Comparison of ENCODE assay signal across 1 cellular context in the genomic region with DNA sequence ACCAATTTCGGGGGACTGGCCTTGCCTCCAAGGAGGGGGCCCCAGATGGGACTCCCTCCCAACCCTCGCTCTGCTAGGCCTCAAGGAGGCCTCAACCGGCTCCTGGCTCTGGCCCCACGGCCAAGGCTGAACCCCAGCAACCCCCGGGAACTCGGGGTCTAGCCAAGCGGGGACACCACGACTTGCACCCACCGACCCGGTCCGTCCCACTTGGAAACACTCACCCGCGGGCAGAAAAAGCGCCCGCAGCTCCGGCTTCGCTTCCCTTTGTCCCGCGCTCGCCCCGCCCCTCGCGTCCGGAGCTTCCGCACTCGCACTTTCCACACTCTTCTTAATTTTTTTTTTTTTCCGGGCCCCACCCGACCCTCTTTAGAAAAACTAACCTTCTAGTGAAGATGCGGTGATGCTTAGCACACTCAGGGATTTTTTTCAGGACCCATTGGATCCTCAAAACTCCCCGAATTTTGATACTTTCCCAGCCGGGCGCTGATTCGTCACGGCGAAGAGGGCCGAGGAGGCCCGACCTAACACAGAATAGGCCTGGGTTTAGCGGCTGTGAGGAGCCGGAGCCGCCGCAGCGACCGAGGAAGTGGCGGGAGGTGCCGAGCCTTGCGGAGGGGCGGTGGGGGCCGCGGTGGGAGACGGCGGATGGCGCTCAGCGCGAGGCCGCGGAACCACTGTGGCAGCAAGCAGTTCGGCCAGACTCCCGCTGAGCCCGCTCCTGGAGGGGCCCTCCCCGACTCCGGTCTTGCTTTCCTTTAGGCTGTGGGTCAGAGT.
TF ChIP-seq lines count a peak whose summit lies in the region.

A gene (minus strand): TSS at position 270 of the 777 bp plus-strand sequence. CDS start 2,016 bp downstream, outside the sequence.

TF ChIP-seq in WTC11, 78 proteins besides CTCF, POLR2A, EP300 and RAD21 (continued from another document):
- TF ChIP-seq JUN (CRISPR knock-in tag; IDR thresholded peaks at IDR 0.05) (0 out of 2 replicates have a peak, but pooled peaks have one; percentile 32), TEAD4 (CRISPR knock-in tag; IDR thresholded peaks at IDR 0.05) (no peak), SP1 (CRISPR knock-in tag; conservative IDR thresholded peaks at IDR 0.05) (0 out of 2 replicates have a peak, but pooled peaks have one; percentile 31), TP53 (CRISPR knock-in tag; IDR thresholded peaks at IDR 0.05) (peak; percentile 60; the same call in 1 of the 2 replicates), FOXJ3 (CRISPR knock-in tag; IDR thresholded peaks at IDR 0.05; ENCODE audit: borderline replicate concordance) (no peak), PRRX2 (CRISPR knock-in tag; IDR thresholded peaks at IDR 0.05) (no peak), CREB1 (CRISPR knock-in tag; IDR thresholded peaks at IDR 0.05) (no peak), ELF4 (CRISPR knock-in tag; IDR thresholded peaks at IDR 0.05; ENCODE audit: low read depth) (0 out of 2 replicates have a peak, but pooled peaks have one; percentile 22)
- TF ChIP-seq, protein P1, sequence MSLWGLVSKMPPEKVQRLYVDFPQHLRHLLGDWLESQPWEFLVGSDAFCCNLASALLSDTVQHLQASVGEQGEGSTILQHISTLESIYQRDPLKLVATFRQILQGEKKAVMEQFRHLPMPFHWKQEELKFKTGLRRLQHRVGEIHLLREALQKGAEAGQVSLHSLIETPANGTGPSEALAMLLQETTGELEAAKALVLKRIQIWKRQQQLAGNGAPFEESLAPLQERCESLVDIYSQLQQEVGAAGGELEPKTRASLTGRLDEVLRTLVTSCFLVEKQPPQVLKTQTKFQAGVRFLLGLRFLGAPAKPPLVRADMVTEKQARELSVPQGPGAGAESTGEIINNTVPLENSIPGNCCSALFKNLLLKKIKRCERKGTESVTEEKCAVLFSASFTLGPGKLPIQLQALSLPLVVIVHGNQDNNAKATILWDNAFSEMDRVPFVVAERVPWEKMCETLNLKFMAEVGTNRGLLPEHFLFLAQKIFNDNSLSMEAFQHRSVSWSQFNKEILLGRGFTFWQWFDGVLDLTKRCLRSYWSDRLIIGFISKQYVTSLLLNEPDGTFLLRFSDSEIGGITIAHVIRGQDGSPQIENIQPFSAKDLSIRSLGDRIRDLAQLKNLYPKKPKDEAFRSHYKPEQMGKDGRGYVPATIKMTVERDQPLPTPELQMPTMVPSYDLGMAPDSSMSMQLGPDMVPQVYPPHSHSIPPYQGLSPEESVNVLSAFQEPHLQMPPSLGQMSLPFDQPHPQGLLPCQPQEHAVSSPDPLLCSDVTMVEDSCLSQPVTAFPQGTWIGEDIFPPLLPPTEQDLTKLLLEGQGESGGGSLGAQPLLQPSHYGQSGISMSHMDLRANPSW (CRISPR knock-in tag; conservative IDR thresholded peaks at IDR 0.05; ENCODE audit: low read depth) = no peak
- TF ChIP-seq, protein P2, sequence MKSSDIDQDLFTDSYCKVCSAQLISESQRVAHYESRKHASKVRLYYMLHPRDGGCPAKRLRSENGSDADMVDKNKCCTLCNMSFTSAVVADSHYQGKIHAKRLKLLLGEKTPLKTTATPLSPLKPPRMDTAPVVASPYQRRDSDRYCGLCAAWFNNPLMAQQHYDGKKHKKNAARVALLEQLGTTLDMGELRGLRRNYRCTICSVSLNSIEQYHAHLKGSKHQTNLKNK (CRISPR knock-in tag; IDR thresholded peaks at IDR 0.05) = no peak
- TF ChIP-seq, protein P3, sequence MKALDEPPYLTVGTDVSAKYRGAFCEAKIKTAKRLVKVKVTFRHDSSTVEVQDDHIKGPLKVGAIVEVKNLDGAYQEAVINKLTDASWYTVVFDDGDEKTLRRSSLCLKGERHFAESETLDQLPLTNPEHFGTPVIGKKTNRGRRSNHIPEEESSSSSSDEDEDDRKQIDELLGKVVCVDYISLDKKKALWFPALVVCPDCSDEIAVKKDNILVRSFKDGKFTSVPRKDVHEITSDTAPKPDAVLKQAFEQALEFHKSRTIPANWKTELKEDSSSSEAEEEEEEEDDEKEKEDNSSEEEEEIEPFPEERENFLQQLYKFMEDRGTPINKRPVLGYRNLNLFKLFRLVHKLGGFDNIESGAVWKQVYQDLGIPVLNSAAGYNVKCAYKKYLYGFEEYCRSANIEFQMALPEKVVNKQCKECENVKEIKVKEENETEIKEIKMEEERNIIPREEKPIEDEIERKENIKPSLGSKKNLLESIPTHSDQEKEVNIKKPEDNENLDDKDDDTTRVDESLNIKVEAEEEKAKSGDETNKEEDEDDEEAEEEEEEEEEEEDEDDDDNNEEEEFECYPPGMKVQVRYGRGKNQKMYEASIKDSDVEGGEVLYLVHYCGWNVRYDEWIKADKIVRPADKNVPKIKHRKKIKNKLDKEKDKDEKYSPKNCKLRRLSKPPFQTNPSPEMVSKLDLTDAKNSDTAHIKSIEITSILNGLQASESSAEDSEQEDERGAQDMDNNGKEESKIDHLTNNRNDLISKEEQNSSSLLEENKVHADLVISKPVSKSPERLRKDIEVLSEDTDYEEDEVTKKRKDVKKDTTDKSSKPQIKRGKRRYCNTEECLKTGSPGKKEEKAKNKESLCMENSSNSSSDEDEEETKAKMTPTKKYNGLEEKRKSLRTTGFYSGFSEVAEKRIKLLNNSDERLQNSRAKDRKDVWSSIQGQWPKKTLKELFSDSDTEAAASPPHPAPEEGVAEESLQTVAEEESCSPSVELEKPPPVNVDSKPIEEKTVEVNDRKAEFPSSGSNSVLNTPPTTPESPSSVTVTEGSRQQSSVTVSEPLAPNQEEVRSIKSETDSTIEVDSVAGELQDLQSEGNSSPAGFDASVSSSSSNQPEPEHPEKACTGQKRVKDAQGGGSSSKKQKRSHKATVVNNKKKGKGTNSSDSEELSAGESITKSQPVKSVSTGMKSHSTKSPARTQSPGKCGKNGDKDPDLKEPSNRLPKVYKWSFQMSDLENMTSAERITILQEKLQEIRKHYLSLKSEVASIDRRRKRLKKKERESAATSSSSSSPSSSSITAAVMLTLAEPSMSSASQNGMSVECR (CRISPR knock-in tag; IDR thresholded peaks at IDR 0.05; ENCODE audit: borderline replicate concordance) = 0 out of 2 replicates have a peak, but pooled peaks have one; percentile 44
- TF ChIP-seq, protein P4, sequence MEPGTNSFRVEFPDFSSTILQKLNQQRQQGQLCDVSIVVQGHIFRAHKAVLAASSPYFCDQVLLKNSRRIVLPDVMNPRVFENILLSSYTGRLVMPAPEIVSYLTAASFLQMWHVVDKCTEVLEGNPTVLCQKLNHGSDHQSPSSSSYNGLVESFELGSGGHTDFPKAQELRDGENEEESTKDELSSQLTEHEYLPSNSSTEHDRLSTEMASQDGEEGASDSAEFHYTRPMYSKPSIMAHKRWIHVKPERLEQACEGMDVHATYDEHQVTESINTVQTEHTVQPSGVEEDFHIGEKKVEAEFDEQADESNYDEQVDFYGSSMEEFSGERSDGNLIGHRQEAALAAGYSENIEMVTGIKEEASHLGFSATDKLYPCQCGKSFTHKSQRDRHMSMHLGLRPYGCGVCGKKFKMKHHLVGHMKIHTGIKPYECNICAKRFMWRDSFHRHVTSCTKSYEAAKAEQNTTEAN (CRISPR knock-in tag; IDR thresholded peaks at IDR 0.05) = 0 out of 2 replicates have a peak, but pooled peaks have one; percentile 32
- TF ChIP-seq, protein P5, sequence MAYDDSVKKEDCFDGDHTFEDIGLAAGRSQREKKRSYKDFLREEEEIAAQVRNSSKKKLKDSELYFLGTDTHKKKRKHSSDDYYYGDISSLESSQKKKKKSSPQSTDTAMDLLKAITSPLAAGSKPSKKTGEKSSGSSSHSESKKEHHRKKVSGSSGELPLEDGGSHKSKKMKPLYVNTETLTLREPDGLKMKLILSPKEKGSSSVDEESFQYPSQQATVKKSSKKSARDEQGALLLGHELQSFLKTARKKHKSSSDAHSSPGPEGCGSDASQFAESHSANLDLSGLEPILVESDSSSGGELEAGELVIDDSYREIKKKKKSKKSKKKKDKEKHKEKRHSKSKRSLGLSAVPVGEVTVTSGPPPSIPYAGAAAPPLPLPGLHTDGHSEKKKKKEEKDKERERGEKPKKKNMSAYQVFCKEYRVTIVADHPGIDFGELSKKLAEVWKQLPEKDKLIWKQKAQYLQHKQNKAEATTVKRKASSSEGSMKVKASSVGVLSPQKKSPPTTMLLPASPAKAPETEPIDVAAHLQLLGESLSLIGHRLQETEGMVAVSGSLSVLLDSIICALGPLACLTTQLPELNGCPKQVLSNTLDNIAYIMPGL (CRISPR knock-in tag; IDR thresholded peaks at IDR 0.05) = peak; percentile 73; the same call in 1 of the 2 replicates
- TF ChIP-seq, protein P6, sequence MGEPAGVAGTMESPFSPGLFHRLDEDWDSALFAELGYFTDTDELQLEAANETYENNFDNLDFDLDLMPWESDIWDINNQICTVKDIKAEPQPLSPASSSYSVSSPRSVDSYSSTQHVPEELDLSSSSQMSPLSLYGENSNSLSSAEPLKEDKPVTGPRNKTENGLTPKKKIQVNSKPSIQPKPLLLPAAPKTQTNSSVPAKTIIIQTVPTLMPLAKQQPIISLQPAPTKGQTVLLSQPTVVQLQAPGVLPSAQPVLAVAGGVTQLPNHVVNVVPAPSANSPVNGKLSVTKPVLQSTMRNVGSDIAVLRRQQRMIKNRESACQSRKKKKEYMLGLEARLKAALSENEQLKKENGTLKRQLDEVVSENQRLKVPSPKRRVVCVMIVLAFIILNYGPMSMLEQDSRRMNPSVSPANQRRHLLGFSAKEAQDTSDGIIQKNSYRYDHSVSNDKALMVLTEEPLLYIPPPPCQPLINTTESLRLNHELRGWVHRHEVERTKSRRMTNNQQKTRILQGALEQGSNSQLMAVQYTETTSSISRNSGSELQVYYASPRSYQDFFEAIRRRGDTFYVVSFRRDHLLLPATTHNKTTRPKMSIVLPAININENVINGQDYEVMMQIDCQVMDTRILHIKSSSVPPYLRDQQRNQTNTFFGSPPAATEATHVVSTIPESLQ (CRISPR knock-in tag; IDR thresholded peaks at IDR 0.05) = no peak
TF ChIP-seq in WTC11: peak in this region for 14.
